In genomic region chr7:128818694-128819093, GRCh38 we compare ENCODE assay signal across 33 cellular contexts. TPM values are rescaled to one million over a fixed set of nuclear protein-coding genes. Genes with fewer than 3 reads are reported as not detected.
"Had no signal": no experiment of that assay in that cellular context is flagged by ENCODE, and none has a peak within 500 bp of the region (broad histone marks: within the 10 kb centered on the region; RNA-seq: fewer than 3 reads in every experiment).

No MANE protein-coding gene starts in this region.

- H3K4me3 Mint-ChIP-seq: activated CD4-positive, alpha-beta memory T cell treated with anti-CD3 and anti-CD28 coated beads, Interleukin-2, amount 10 ng/mL, durations not matched to agents 7 days and 5 days; activated CD4-positive, alpha-beta T cell treated with anti-CD3 and anti-CD28 coated beads for 36 hours; activated CD4-positive, alpha-beta T cell treated with anti-CD3 and anti-CD28 coated beads, Interleukin-2, amount 10 ng/mL, durations not matched to agents 24 days and 14 days; activated naive CD4-positive, alpha-beta T cell treated with anti-CD3 and anti-CD28 coated beads, Interleukin-2, amount 10 ng/mL, durations not matched to agents 7 days and 5 days; activated naive CD8-positive, alpha-beta T cell treated with anti-CD3 and anti-CD28 coated beads, Interleukin-2, amount 10 ng/mL, durations not matched to agents 7 days and 5 days; activated T-cell treated with anti-CD3 and anti-CD28 coated beads, Interleukin-2, amount 50 U/mL, for 24 hours; activated T-cell treated with anti-CD3 and anti-CD28 coated beads, Interleukin-2, amount 50 U/mL, for 72 hours; dendritic cell treated with granulocyte-macrophage colony-stimulating factor and Interleukin-4, amounts not matched to agents 40 ng/mL and 50 ng/mL, for 4 days; endodermal cell; T-helper 17 cell; T-helper 2 cell treated with Interferon-gamma antibody and Interleukin-4, amounts not matched to agents 5 μg/mL and 100 μg/mL, for 36 hours had no signal

- H3K27me3 ChIP-seq: ascending aorta, brain microvascular endothelial cell, dorsolateral prefrontal cortex, esophagus muscularis mucosa, gastrocnemius medialis, heart left ventricle had no signal

- H3K9me3 ChIP-seq: ascending aorta, colonic mucosa, esophagus muscularis mucosa, gastrocnemius medialis, heart left ventricle had no signal

- H3K36me3 Mint-ChIP-seq: activated naive CD4-positive, alpha-beta T cell treated with anti-CD3 and anti-CD28 coated beads, Interleukin-2, amount 10 ng/mL, durations not matched to agents 7 days and 5 days; activated naive CD4-positive, alpha-beta T cell treated with anti-CD3 and anti-CD28 coated beads, Interleukin-2, amount 50 U/mL, for 72 hours; activated naive CD8-positive, alpha-beta T cell treated with anti-CD3 and anti-CD28 coated beads, Interleukin-2, amount 10 ng/mL, durations not matched to agents 7 days and 5 days had no signal

- H3K27me3 Mint-ChIP-seq: activated CD4-positive, alpha-beta T cell treated with anti-CD3 and anti-CD28 coated beads for 36 hours; activated T-cell treated with anti-CD3 and anti-CD28 coated beads, Interleukin-2, amount 50 U/mL, for 24 hours had no signal

- H3K9me3 Mint-ChIP-seq: activated CD4-positive, alpha-beta memory T cell treated with anti-CD3 and anti-CD28 coated beads, Interleukin-2, amount 10 ng/mL, durations not matched to agents 7 days and 5 days; activated CD4-positive, alpha-beta T cell treated with anti-CD3 and anti-CD28 coated beads, Interleukin-2, amount 10 ng/mL, durations not matched to agents 24 days and 14 days; activated naive CD4-positive, alpha-beta T cell treated with anti-CD3 and anti-CD28 coated beads, Interleukin-2, amount 10 ng/mL, durations not matched to agents 7 days and 5 days; activated naive CD4-positive, alpha-beta T cell treated with anti-CD3 and anti-CD28 coated beads, Interleukin-2, amount 50 U/mL, for 72 hours; activated naive CD8-positive, alpha-beta T cell treated with anti-CD3 and anti-CD28 coated beads, Interleukin-2, amount 10 ng/mL, durations not matched to agents 7 days and 5 days; activated T-cell treated with anti-CD3 and anti-CD28 coated beads, Interleukin-2, amount 50 U/mL, for 24 hours; activated T-cell treated with anti-CD3 and anti-CD28 coated beads, Interleukin-2, amount 50 U/mL, for 72 hours; endodermal cell; T-helper 2 cell treated with Interferon-gamma antibody and Interleukin-4, amounts not matched to agents 5 μg/mL and 100 μg/mL, for 36 hours had no signal

- ATAC-seq: activated CD4-positive, alpha-beta T cell treated with anti-CD3 and anti-CD28 coated beads for 36 hours; activated naive CD4-positive, alpha-beta T cell treated with anti-CD3 and anti-CD28 coated beads, Interleukin-2, amount 50 U/mL, for 72 hours; activated T-cell treated with anti-CD3 and anti-CD28 coated beads, Interleukin-2, amount 50 U/mL, for 72 hours; foreskin keratinocyte; gastrocnemius medialis; heart left ventricle; T-helper 17 cell had no signal

- H3K4me1 ChIP-seq: ascending aorta, colonic mucosa, esophagus muscularis mucosa, foreskin keratinocyte, heart left ventricle had no signal

- H3K4me3 ChIP-seq: ascending aorta, colonic mucosa, dorsolateral prefrontal cortex, esophagus muscularis mucosa, gastrocnemius medialis, heart left ventricle had no signal

- H3K27ac Mint-ChIP-seq: activated CD4-positive, alpha-beta memory T cell treated with anti-CD3 and anti-CD28 coated beads, Interleukin-2, amount 10 ng/mL, durations not matched to agents 7 days and 5 days; activated CD4-positive, alpha-beta T cell treated with anti-CD3 and anti-CD28 coated beads for 36 hours; activated CD4-positive, alpha-beta T cell treated with anti-CD3 and anti-CD28 coated beads, Interleukin-2, amount 10 ng/mL, durations not matched to agents 24 days and 14 days; activated naive CD4-positive, alpha-beta T cell treated with anti-CD3 and anti-CD28 coated beads, Interleukin-2, amount 10 ng/mL, durations not matched to agents 7 days and 5 days; activated naive CD4-positive, alpha-beta T cell treated with anti-CD3 and anti-CD28 coated beads, Interleukin-2, amount 50 U/mL, for 72 hours; activated naive CD8-positive, alpha-beta T cell treated with anti-CD3 and anti-CD28 coated beads, Interleukin-2, amount 10 ng/mL, durations not matched to agents 7 days and 5 days; activated T-cell treated with anti-CD3 and anti-CD28 coated beads, Interleukin-2, amount 50 U/mL, for 24 hours; activated T-cell treated with anti-CD3 and anti-CD28 coated beads, Interleukin-2, amount 50 U/mL, for 72 hours; dendritic cell treated with granulocyte-macrophage colony-stimulating factor and Interleukin-4, amounts not matched to agents 40 ng/mL and 50 ng/mL, for 4 days; endodermal cell; T-helper 17 cell; T-helper 2 cell treated with Interferon-gamma antibody and Interleukin-4, amounts not matched to agents 5 μg/mL and 100 μg/mL, for 36 hours had no signal

- H3K36me3 ChIP-seq: ascending aorta, brain microvascular endothelial cell, colonic mucosa, esophagus muscularis mucosa, gastrocnemius medialis, heart left ventricle had no signal

- H3K27ac ChIP-seq: ascending aorta, brain microvascular endothelial cell, colonic mucosa, dorsolateral prefrontal cortex, esophagus muscularis mucosa, foreskin keratinocyte, gastrocnemius medialis, heart left ventricle had no signal

- H3K4me1 Mint-ChIP-seq: endodermal cell had no signal

- DNase-seq: activated CD4-positive, alpha-beta memory T cell treated with anti-CD3 and anti-CD28 coated beads, Interleukin-2, amount 10 ng/mL, durations not matched to agents 7 days and 5 days; activated CD4-positive, alpha-beta T cell treated with anti-CD3 and anti-CD28 coated beads for 36 hours; activated CD4-positive, alpha-beta T cell treated with anti-CD3 and anti-CD28 coated beads, Interleukin-2, amount 10 ng/mL, durations not matched to agents 24 days and 14 days; activated CD4-positive, CD25-positive, alpha-beta regulatory T cell; activated CD4-positive, CD25-positive, alpha-beta regulatory T cell treated with anti-CD3 and anti-CD28 coated beads, Interleukin-2, amount 50 U/mL, for 72 hours; activated CD8-positive, alpha-beta memory T cell treated with anti-CD3 and anti-CD28 coated beads, Interleukin-2, amount 50 U/mL, for 48 hours; activated gamma-delta T cell; activated naive CD4-positive, alpha-beta T cell; activated naive CD4-positive, alpha-beta T cell treated with anti-CD3 and anti-CD28 coated beads, Interleukin-2, amount 10 ng/mL, durations not matched to agents 7 days and 5 days; activated naive CD8-positive, alpha-beta T cell treated with anti-CD3 and anti-CD28 coated beads, Interleukin-2, amount 10 ng/mL, durations not matched to agents 7 days and 5 days; activated T-cell treated with anti-CD3 and anti-CD28 coated beads for 4 hours; activated T-cell treated with anti-CD3 and anti-CD28 coated beads, Interleukin-2, amount 50 U/mL, for 24 hours; activated T-cell treated with anti-CD3 and anti-CD28 coated beads, Interleukin-2, amount 50 U/mL, for 72 hours; brain microvascular endothelial cell; central memory CD4-positive, alpha-beta T cell; cerebellar nuclear complex; colonic mucosa; dorsolateral prefrontal cortex; effector memory CD4-positive, alpha-beta T cell; endodermal cell; erythroblast; foreskin keratinocyte; gastrocnemius medialis; glutamatergic neuron; heart left ventricle; T-helper 1 cell; T-helper 17 cell; T1000 had no signal

RNA-seq across cellular contexts. Expression of gene FLNC, which starts 11.5 kb away (rescaled TPM):
- total RNA-seq: activated CD4-positive, alpha-beta memory T cell treated with anti-CD3 and anti-CD28 coated beads, Interleukin-2, amount 10 ng/mL, durations not matched to agents 7 days and 5 days; activated naive CD8-positive, alpha-beta T cell treated with anti-CD3 and anti-CD28 coated beads, Interleukin-2, amount 10 ng/mL, durations not matched to agents 7 days and 5 days had no signal

RNA-seq across cellular contexts. Expression of gene OPN1SW, which starts 43.1 kb away (rescaled TPM):
- total RNA-seq: activated CD4-positive, alpha-beta memory T cell treated with anti-CD3 and anti-CD28 coated beads, Interleukin-2, amount 10 ng/mL, durations not matched to agents 7 days and 5 days; activated CD4-positive, alpha-beta T cell treated with anti-CD3 and anti-CD28 coated beads for 36 hours; activated CD4-positive, alpha-beta T cell treated with anti-CD3 and anti-CD28 coated beads, Interleukin-2, amount 10 ng/mL, durations not matched to agents 24 days and 14 days; activated naive CD4-positive, alpha-beta T cell treated with anti-CD3 and anti-CD28 coated beads, Interleukin-2, amount 50 U/mL, for 72 hours; activated naive CD8-positive, alpha-beta T cell treated with anti-CD3 and anti-CD28 coated beads, Interleukin-2, amount 10 ng/mL, durations not matched to agents 7 days and 5 days; activated T-cell treated with anti-CD3 and anti-CD28 coated beads, Interleukin-2, amount 50 U/mL, for 72 hours; ascending aorta; colonic mucosa; endodermal cell; esophagus muscularis mucosa; foreskin keratinocyte; gastrocnemius medialis; heart left ventricle; T-helper 17 cell had no signal
- polyA plus RNA-seq: foreskin keratinocyte, heart left ventricle had no signal
